Comparison of ENCODE assay signal across 8 cellular contexts in the genomic region with DNA sequence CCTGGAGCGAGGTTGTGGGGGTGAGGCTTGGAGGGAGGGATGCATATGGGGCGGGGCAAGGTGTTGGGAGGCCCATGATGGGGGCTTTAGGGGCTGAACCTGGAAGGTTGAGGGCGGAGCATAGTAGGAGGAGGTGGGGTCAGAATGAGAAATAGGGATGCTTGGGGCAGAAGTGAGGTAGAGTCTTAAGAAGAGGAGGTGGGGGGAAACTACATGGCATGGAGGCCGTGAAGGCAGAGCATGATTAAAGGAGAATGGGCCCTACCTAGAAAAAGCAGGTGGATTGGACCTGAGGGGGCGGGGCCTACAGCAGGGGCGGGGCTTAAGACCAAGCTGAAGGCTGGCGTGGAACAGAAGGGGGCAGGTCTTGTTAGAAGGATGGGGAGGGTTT. TPM values are rescaled to one million over a fixed set of nuclear protein-coding genes. Genes with fewer than 3 reads are reported as not detected.
A peak's percentile ranks its signal among the peaks of the same experiment; 100 is the strongest.
DNase-seq lines count a peak whose midpoint lies in the region; ATAC-seq, FAIRE-seq and TF ChIP-seq lines count a peak whose summit lies in the region.

No MANE protein-coding gene starts in this region.

- H3K79me2 ChIP-seq in mammary epithelial cell (ENCODE audit: insufficient read depth, low read length) = peaks cover 11% of the 10 kb centered on the region
- H3K79me2 ChIP-seq in PC-3 (ENCODE audit: low read length) = peaks cover 8% of the 10 kb centered on the region; the same call in 1 of the 2 replicates

- H3K27me3 ChIP-seq in mammary epithelial cell (ENCODE audit: insufficient read depth, low read length) = no peaks in the 10 kb centered on the region
- no peaks in the 10 kb centered on the region for H3K27me3 ChIP-seq in PC-3 (ENCODE audit: low read length)
- H3K27me3 ChIP-seq in kidney epithelial cell (ENCODE audit: control insufficient read depth, insufficient read depth, low read length) = no peaks in the 10 kb centered on the region
- H3K27me3 ChIP-seq in suprapubic skin = no peaks in the 10 kb centered on the region

- peak overlapping the region; percentile 100 for H3K27ac Mint-ChIP-seq in MCF 10A (ENCODE audit: low read depth, unreplicated experiment)
- H3K27ac Mint-ChIP-seq in activated naive CD8-positive, alpha-beta T cell treated with anti-CD3 and anti-CD28 coated beads for 36 hours = peak overlapping the region; percentile 99

- 100% methylated on average over 1 of the region's 7 CpGs for WGBS in mammary epithelial cell (ENCODE audit: low coverage, missing lambda C conversion rate)
- WGBS in suprapubic skin = 39% methylated on average over 7 of the region's 7 CpGs

- H3K9me3 Mint-ChIP-seq in MCF 10A (ENCODE audit: unreplicated experiment) = no peaks in the 10 kb centered on the region
- H3K9me3 Mint-ChIP-seq in activated naive CD8-positive, alpha-beta T cell treated with anti-CD3 and anti-CD28 coated beads for 36 hours = no peaks in the 10 kb centered on the region

- H3K9me3 ChIP-seq in mammary epithelial cell (replicated peaks; ENCODE audit: insufficient read depth, low read length) = no peaks in the 10 kb centered on the region
- no peaks in the 10 kb centered on the region for H3K9me3 ChIP-seq in PC-3 (ENCODE audit: low read length)
- H3K9me3 ChIP-seq in suprapubic skin = no peaks in the 10 kb centered on the region

- ATAC-seq in PC-3 (peak; percentile 7), GM19035 (IDR thresholded peaks at IDR 0.05; ENCODE audit: unreplicated experiment) (no peak)

- H3K27me3 Mint-ChIP-seq in MCF 10A (ENCODE audit: insufficient read depth, unreplicated experiment) = no peaks in the 10 kb centered on the region
- no peaks in the 10 kb centered on the region for H3K27me3 Mint-ChIP-seq in activated naive CD8-positive, alpha-beta T cell treated with anti-CD3 and anti-CD28 coated beads for 36 hours

- H3K9ac ChIP-seq in mammary epithelial cell (ENCODE audit: insufficient read depth, low read length) = no peak overlapping the region
- no peak overlapping the region for H3K9ac ChIP-seq in PC-3 (ENCODE audit: low read length)

- POLR2A ChIA-PET in MCF 10A (lab: Yijun Ruan, JAX) = no interaction called here
- POLR2A ChIA-PET in PC-3 (lab: Charles Lee; ENCODE audit: unreplicated experiment) = no interaction called here

- H3F3A ChIP-seq in PC-3 (ENCODE audit: low read length, unreplicated experiment) = no peaks in the 10 kb centered on the region

- no peak for TF ChIP-seq EP300 in suprapubic skin (IDR thresholded peaks at IDR 0.05)

- no peak for FAIRE-seq in GM19239 (lab: Jason Lieb, UNC)

- peaks cover 5% of the 10 kb centered on the region for H3K4me1 Mint-ChIP-seq in MCF 10A (ENCODE audit: insufficient read depth, unreplicated experiment)
- peaks cover 19% of the 10 kb centered on the region for H3K4me1 Mint-ChIP-seq in activated naive CD8-positive, alpha-beta T cell treated with anti-CD3 and anti-CD28 coated beads for 36 hours

- CTCF ChIA-PET in MCF 10A (lab: Yijun Ruan, JAX) (interaction anchor here (1.2 kb wide), 1 partner anchor 9 kb away, joined by 3 read pairs; no protein-coding TSS in a partner anchor), mammary epithelial cell (lab: Charles Lee; ENCODE audit: low non-redundant PET) (no interaction called here), PC-3 (lab: Charles Lee) (no interaction called here)

- TF ChIP-seq POLR2A in suprapubic skin (IDR thresholded peaks at IDR 0.05) = no peak

- dilution Hi-C loops in mammary epithelial cell (cut with HindIII; ENCODE audit: low sequenced_read_pairs) = no loop called here

- peak overlapping the region; percentile 100 for H3K4me3 Mint-ChIP-seq in MCF 10A (ENCODE audit: unreplicated experiment)
- H3K4me3 Mint-ChIP-seq in activated naive CD8-positive, alpha-beta T cell treated with anti-CD3 and anti-CD28 coated beads for 36 hours = peak overlapping the region; percentile 97

- peaks cover 47% of the 10 kb centered on the region for H3K36me3 Mint-ChIP-seq in MCF 10A (ENCODE audit: insufficient read depth, unreplicated experiment)
- peaks cover 9% of the 10 kb centered on the region for H3K36me3 Mint-ChIP-seq in activated naive CD8-positive, alpha-beta T cell treated with anti-CD3 and anti-CD28 coated beads for 36 hours

- intact Hi-C loops in MCF 10A (cut with micrococcal nuclease) (loop anchor here (2.0 kb wide), 1 partner anchor 76 kb away; no protein-coding TSS in a partner anchor), mammary epithelial cell (cut with micrococcal nuclease) (no loop called here), PC-3 (cut with micrococcal nuclease) (no loop called here)

- H3K9me2 ChIP-seq in PC-3 (replicated peaks; ENCODE audit: low read length) = no peaks in the 10 kb centered on the region

- no peak overlapping the region for H3K4me2 ChIP-seq in mammary epithelial cell (ENCODE audit: insufficient read depth, low read depth, low read length)
- 0 out of 2 replicates have a peak overlapping the region, but pooled peaks have one; percentile 12 for H3K4me2 ChIP-seq in PC-3 (ENCODE audit: low read length)

- BruUV-seq in MCF 10A (replicated peaks; lab: Mats Ljungman, UMichigan) (no TSS peak), mammary epithelial cell (replicated peaks; lab: Mats Ljungman, UMichigan) (no TSS peak), PC-3 (replicated peaks; lab: Mats Ljungman, UMichigan) (no TSS peak)

- H3K4me3 ChIP-seq in mammary epithelial cell (replicated peaks in 1 of 3; ENCODE audit: insufficient read depth in 1 of 3, low read depth in 2 of 3, low read length in 3 of 3) = no peak overlapping the region
- H3K4me3 ChIP-seq in PC-3 (ENCODE audit: low read length) = peak overlapping the region; percentile 27; the same call in 1 of the 2 replicates
- H3K4me3 ChIP-seq in kidney epithelial cell (ENCODE audit: low read depth, low read length) = peak overlapping the region; percentile 80
- H3K4me3 ChIP-seq in suprapubic skin = peak overlapping the region; percentile 97

- no peak overlapping the region for H2AFZ ChIP-seq in mammary epithelial cell (ENCODE audit: low read depth, low read length)
- no peak overlapping the region for H2AFZ ChIP-seq in PC-3 (ENCODE audit: low read length)

- peaks cover 6% of the 10 kb centered on the region for H3K36me3 ChIP-seq in mammary epithelial cell (ENCODE audit: insufficient read depth, low read length)
- H3K36me3 ChIP-seq in PC-3 (ENCODE audit: low read depth, low read length) = peaks cover 30% of the 10 kb centered on the region
- peaks cover 6% of the 10 kb centered on the region for H3K36me3 ChIP-seq in kidney epithelial cell (ENCODE audit: control insufficient read depth, insufficient read depth, low read length)
- H3K36me3 ChIP-seq in suprapubic skin = peaks cover 48% of the 10 kb centered on the region

- no peak for TF ChIP-seq CTCF in MCF 10A (IDR thresholded peaks at IDR 0.05; ENCODE audit: unreplicated experiment)
- no peak for TF ChIP-seq CTCF in mammary epithelial cell (conservative IDR thresholded peaks at IDR 0.05 in 1 of 2, IDR thresholded peaks at IDR 0.05 in 1 of 2; ENCODE audit: extremely low read depth in 1 of 2, insufficient read depth in 1 of 2, low read depth in 1 of 2, low read length in 2 of 2)
- no peak for TF ChIP-seq CTCF in PC-3 (conservative IDR thresholded peaks at IDR 0.05; ENCODE audit: low read depth, low read length)
- no peak for TF ChIP-seq CTCF in kidney epithelial cell (IDR thresholded peaks at IDR 0.05; ENCODE audit: insufficient read depth, low read length, poor library complexity, severe bottlenecking)
- TF ChIP-seq CTCF in suprapubic skin (IDR thresholded peaks at IDR 0.05) = no peak

- H4K20me1 ChIP-seq in mammary epithelial cell (ENCODE audit: insufficient read depth, low read length) = no peaks in the 10 kb centered on the region
- H4K20me1 ChIP-seq in PC-3 (ENCODE audit: low read length) = peaks cover 14% of the 10 kb centered on the region

- in situ Hi-C loops in mammary epithelial cell (cut with MboI; ENCODE audit: low sequenced_read_pairs in 2 of 2) = loop anchor here in 1 of 2 donors (5.0 kb wide), 1 partner anchor 100 kb away; the partner anchor contains the start of genes EMC10 and GARIN5A

- DNase-seq in MCF 10A (ENCODE audit: unreplicated experiment) (peak; percentile 32), mammary epithelial cell (no peak), PC-3 (peak; percentile 43), kidney epithelial cell (ENCODE audit: low read depth) (no peak), suprapubic skin (ENCODE audit: low spot score in 2 of 2) (peak in 1 of 2 donors; percentile 84), GM19239 (ENCODE audit: insufficient read length, low spot score) (no peak)
- peak; percentile 49 for DNase-seq in activated naive CD8-positive, alpha-beta T cell treated with anti-CD3 and anti-CD28 coated beads for 36 hours

- H3K4me1 ChIP-seq in mammary epithelial cell (ENCODE audit: insufficient read depth, low read length) (no peaks in the 10 kb centered on the region), PC-3 (ENCODE audit: insufficient read depth, low read length) (peaks cover 14% of the 10 kb centered on the region), suprapubic skin (peaks cover 15% of the 10 kb centered on the region)

- H3K27ac ChIP-seq in mammary epithelial cell (ENCODE audit: insufficient read depth, low read depth, low read length) (no peak overlapping the region), PC-3 (ENCODE audit: low read length) (no peak overlapping the region), suprapubic skin (peak overlapping the region; percentile 100)

RNA-seq across cellular contexts. Expression of gene NR1H2, which starts 0.8 kb away (rescaled TPM):
- 62.0 and 65.7 TPM in 2 replicates for total RNA-seq in MCF 10A (2022)
- total RNA-seq in mammary epithelial cell = 10 to 100 TPM; 53.8 to 65.5 TPM
- 33.4 TPM for polyA plus RNA-seq in mammary epithelial cell
- polyA minus RNA-seq in mammary epithelial cell = 11.7 TPM
- 130 and 152 TPM in 2 replicates for total RNA-seq in PC-3 (2014; rRNA removed)
- total RNA-seq in activated naive CD8-positive, alpha-beta T cell treated with anti-CD3 and anti-CD28 coated beads for 36 hours = 10 to 100 TPM; 49.6 TPM
- total RNA-seq in kidney epithelial cell = 73.4 and 86.5 TPM in 2 replicates
- total RNA-seq in suprapubic skin = 10 to 100 TPM; 80.6 to 94.7 (median 88.9) TPM

RNA-seq across cellular contexts. Expression of gene POLD1, which starts 7.1 kb away (rescaled TPM):
- total RNA-seq in MCF 10A (2022) = 18.9 and 31.9 TPM in 2 replicates
- total RNA-seq in mammary epithelial cell = 10 to 100 TPM; 16.3 to 49.8 TPM
- polyA plus RNA-seq in mammary epithelial cell = 31.7 TPM
- polyA minus RNA-seq in mammary epithelial cell = 20.7 TPM
- 165 and 210 TPM in 2 replicates for total RNA-seq in PC-3 (2014; rRNA removed)
- 100 to 1,000 TPM; 191 to 196 TPM for total RNA-seq in activated naive CD8-positive, alpha-beta T cell treated with anti-CD3 and anti-CD28 coated beads for 36 hours
- total RNA-seq in kidney epithelial cell = 25.5 and 30.3 TPM in 2 replicates
- total RNA-seq in suprapubic skin = 10 to 100 TPM; 17.2 to 26.9 (median 21.5) TPM

RNA-seq across cellular contexts. Expression of gene NAPSA, which starts 11.6 kb away (rescaled TPM):
- total RNA-seq in MCF 10A (2022) (0.49 and 0.51 TPM in 2 replicates), mammary epithelial cell (1 to 10 TPM in 1 of 2 donors, under 1 TPM in 1; 0.75 to 1.3 TPM), PC-3 (2014; rRNA removed) (1.2 and 3.0 TPM in 2 replicates), kidney epithelial cell (1.7 and 1.8 TPM in 2 replicates), suprapubic skin (1 to 10 TPM in 3 of 4 donors, not detected in 1; 1.7 to 3.7 (median 3.5) TPM)
- polyA plus RNA-seq in mammary epithelial cell = 0.24 TPM
- not detected for polyA minus RNA-seq in mammary epithelial cell
- total RNA-seq in activated naive CD8-positive, alpha-beta T cell treated with anti-CD3 and anti-CD28 coated beads for 36 hours = 10 to 100 TPM; 16.1 to 18.1 TPM

RNA-seq across cellular contexts. Expression of gene SPIB, which starts 41.7 kb away (rescaled TPM):
- total RNA-seq in MCF 10A (2022) (not detected in 2 replicates), mammary epithelial cell (not detected), PC-3 (2014; rRNA removed) (not detected in 2 replicates), kidney epithelial cell (not detected in 2 replicates), suprapubic skin (not detected)
- 0.06 TPM for polyA plus RNA-seq in mammary epithelial cell
- polyA minus RNA-seq in mammary epithelial cell = not detected
- total RNA-seq in activated naive CD8-positive, alpha-beta T cell treated with anti-CD3 and anti-CD28 coated beads for 36 hours = 1 to 10 TPM; 1.6 TPM

RNA-seq across cellular contexts. Expression of gene KCNC3, which starts 47.9 kb away (rescaled TPM):
- not detected in 2 replicates for total RNA-seq in MCF 10A (2022)
- total RNA-seq in mammary epithelial cell = under 1 TPM; 0.09 to 0.67 TPM
- not detected for polyA plus RNA-seq in mammary epithelial cell
- polyA minus RNA-seq in mammary epithelial cell = not detected
- total RNA-seq in PC-3 (2014; rRNA removed) = 3.1 and 3.6 TPM in 2 replicates
- total RNA-seq in activated naive CD8-positive, alpha-beta T cell treated with anti-CD3 and anti-CD28 coated beads for 36 hours = under 1 TPM; 0.56 to 0.64 TPM
- 0.46 and 0.55 TPM in 2 replicates for total RNA-seq in kidney epithelial cell
- total RNA-seq in suprapubic skin = 1 to 10 TPM; 1.5 to 3.1 (median 1.7) TPM

Comparison
In these comparisons a context has a peak if more than half of its experiments do, and no peak if none do; other contexts are left out.
1. DNase-seq: peak in MCF 10A (single experiment), PC-3 (single experiment) and activated naive CD8-positive, alpha-beta T cell treated with anti-CD3 and anti-CD28 coated beads for 36 hours (single experiment); none in mammary epithelial cell (single experiment), kidney epithelial cell (single experiment) and GM19239 (single experiment).
2. H3K4me3 ChIP-seq: peak in PC-3 (single experiment), kidney epithelial cell (single experiment) and suprapubic skin (single experiment); none in mammary epithelial cell (0 of 3).